8 cellular contexts compared by ENCODE assay signal in the genomic region with DNA sequence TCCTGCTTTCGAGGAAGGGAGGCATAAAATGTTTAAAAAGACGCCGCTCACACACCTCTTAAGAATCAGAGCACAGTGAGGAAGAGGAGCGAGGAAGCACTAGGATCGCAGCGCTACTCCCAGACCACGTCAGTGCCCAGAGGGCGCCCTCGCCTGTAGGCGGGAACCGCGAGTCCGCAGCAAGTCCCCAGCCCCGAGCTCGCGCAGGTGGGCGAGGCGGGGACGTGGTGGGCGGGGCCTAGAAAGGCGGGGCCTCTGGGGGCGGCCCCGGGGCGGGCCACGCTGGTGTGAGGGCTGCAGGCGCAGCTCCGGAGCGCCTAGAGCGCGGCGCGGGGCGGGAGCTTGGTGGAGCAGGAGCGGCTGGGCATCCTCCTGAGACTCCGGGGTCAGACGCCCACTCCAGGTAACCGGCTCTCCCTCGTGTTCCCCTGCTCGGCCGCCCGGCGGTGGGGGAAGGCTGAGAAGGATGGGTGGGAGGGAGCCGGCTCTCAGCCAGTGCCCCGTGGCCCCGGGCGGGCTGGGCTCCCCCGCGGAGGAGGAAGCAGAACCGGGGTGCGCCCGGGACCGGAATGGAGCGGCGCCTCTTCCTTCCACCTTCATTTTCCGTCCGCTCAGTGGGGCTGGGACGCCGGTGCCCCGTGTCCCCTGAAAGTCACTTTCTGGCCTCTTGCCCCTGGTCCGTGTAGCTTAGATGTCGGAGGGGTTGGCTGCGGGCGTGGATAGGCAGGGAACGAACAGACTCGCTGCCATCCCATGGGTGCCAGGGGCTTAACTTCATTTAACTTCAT. TPM values are rescaled to one million over a fixed set of nuclear protein-coding genes. Genes with fewer than 3 reads are reported as not detected.
DNase-seq lines count a peak whose midpoint lies in the region; ATAC-seq and TF ChIP-seq lines count a peak whose summit lies in the region.

Gene GCNT1 (plus strand): TSS at position 280 of the 788 bp plus-strand sequence. CDS start 43,200 bp downstream, outside the sequence.

- intact Hi-C loops in right lobe of liver (cut with DNase I), result no loop called here

- TF ChIP-seq POLR2A in right lobe of liver (IDR thresholded peaks at IDR 0.05), result peak; percentile 33

- no peaks in the 10 kb centered on the region for H3K36me3 ChIP-seq in right lobe of liver

- no peaks in the 10 kb centered on the region for H3K27me3 ChIP-seq in right lobe of liver

- 6% methylated on average over 18 of the region's 65 CpGs for WGBS in right lobe of liver (ENCODE audit: insufficient coverage, low coverage, low lambda C conversion rate, missing lambda C conversion rate)

- H3K4me3 ChIP-seq in right lobe of liver, result peak within 1 kb of the TSS; percentile 50 to 61 (median 54)

- peaks cover 0 to 16% (median 5%) of the 10 kb centered on the region in 4 donors for H3K4me1 ChIP-seq in right lobe of liver

- ATAC-seq in GM19324 (IDR thresholded peaks at IDR 0.05; ENCODE audit: low FRiP score, unreplicated experiment) (peak; percentile 74), HG03457 (IDR thresholded peaks at IDR 0.05; ENCODE audit: unreplicated experiment) (peak; percentile 91), right lobe of liver (peak; percentile 94 to 96 (median 96))

- peak in 8 of 14 donors; percentile 4 to 84 (median 28) for DNase-seq in C1 segment of cervical spinal cord (lab: John Stamatoyannopoulos, UW)
- peak; percentile 76 for DNase-seq in NCI-H526 treated with DMSO at 0.1 percent for 48 hours (lab: John Stamatoyannopoulos, UW)
- peak; percentile 76 to 82 for DNase-seq in activated CD4-positive, alpha-beta T cell treated with anti-CD3 and anti-CD28 coated beads, Interleukin-2, amount 50 U/mL, for 24 hours (ENCODE audit: low read depth in 1 of 2, low spot score in 1 of 2)
- DNase-seq in dermis blood vessel endothelial cell, result peak; percentile 88
- peak; percentile 79 to 89 (median 84) for DNase-seq in right lobe of liver
- DNase-seq in stimulated activated CD4-positive, alpha-beta T cell treated with anti-CD3 and anti-CD28 coated beads, Interleukin-4, amount 100 ng/mL, for 4 hours, result peak; percentile 88 to 90

- TF ChIP-seq CTCF in right lobe of liver (IDR thresholded peaks at IDR 0.05), result peak in 3 of 4 donors; percentile 8 to 34 (median 27)

- H3K27ac ChIP-seq in right lobe of liver, result peak within 1 kb of the TSS in 1 of 3 donors; percentile 2

- H3K9me3 ChIP-seq in right lobe of liver, result no peaks in the 10 kb centered on the region

RNA-seq across cellular contexts. Expression of gene GCNT1, which starts in this region (rescaled TPM):
- total RNA-seq in dermis blood vessel endothelial cell (9.9 and 31.2 TPM in 2 replicates), right lobe of liver (1 to 10 TPM; 1.1 to 3.6 (median 2.7) TPM)

Comparison
In these comparisons a context has a peak if more than half of its experiments do, and no peak if none do; other contexts are left out.
1. DNase-seq: peak in every context shown above with its lines; median percentile 89 in stimulated activated CD4-positive, alpha-beta T cell treated with anti-CD3 and anti-CD28 coated beads, Interleukin-4, amount 100 ng/mL, for 4 hours; 88 in dermis blood vessel endothelial cell; 84 in right lobe of liver; 79 in activated CD4-positive, alpha-beta T cell treated with anti-CD3 and anti-CD28 coated beads, Interleukin-2, amount 50 U/mL, for 24 hours; 76 in NCI-H526 treated with DMSO at 0.1 percent for 48 hours; 28 in C1 segment of cervical spinal cord.